In genomic region chr1:200433586-200433985, GRCh38 we compare ENCODE assay signal across 29 cellular contexts.
"Had no signal": no experiment of that assay in that cellular context is flagged by ENCODE, and none has a peak within 500 bp of the region (broad histone marks: within the 10 kb centered on the region; RNA-seq: fewer than 3 reads in every experiment).

No MANE protein-coding gene starts in this region.

- H2AFZ ChIP-seq: neural progenitor cell, parathyroid adenoma had no signal

- DNase-seq: natural killer cell; occipital lobe; ovary; posterior cingulate gyrus; psoas muscle; right cardiac atrium; right lobe of liver; sigmoid colon; small intestine; stimulated activated CD4-positive, alpha-beta T cell treated with anti-CD3 and anti-CD28 coated beads, Interleukin-15, amount 100 ng/mL, for 24 hours; stimulated activated CD4-positive, alpha-beta T cell treated with anti-CD3 and anti-CD28 coated beads, Interleukin-2, amount 100 ng/mL, for 24 hours; stimulated activated CD4-positive, alpha-beta T cell treated with anti-CD3 and anti-CD28 coated beads, Interleukin-2, amount 100 ng/mL, for 48 hours; stimulated activated CD4-positive, alpha-beta T cell treated with anti-CD3 and anti-CD28 coated beads, Interleukin-4, amount 100 ng/mL, for 24 hours; stimulated activated naive CD4-positive, alpha-beta T cell; stimulated activated naive CD8-positive, alpha-beta T cell treated with anti-CD3 and anti-CD28 coated beads, Interleukin-15, amount 100 ng/mL, for 72 hours; stimulated activated naive CD8-positive, alpha-beta T cell treated with anti-CD3 and anti-CD28 coated beads, Interleukin-15, Interleukin-2, amounts not matched to agents 100 U/mL and 50 U/mL, for 24 hours; substantia nigra; testis; tibial artery; transverse colon; upper lobe of right lung; uterus had no signal

- H3K27ac Mint-ChIP-seq: natural killer cell; nephron; neural progenitor cell; progenitor cell of endocrine pancreas; stimulated activated memory B cell treated with anti-CD40 and anti-IgM and Interleukin-4, amounts not matched to agents 10 μg/mL and 1 μg/mL and 100 μg/mL, for 72 hours; stimulated activated naive CD8-positive, alpha-beta T cell treated with anti-CD3 and anti-CD28 coated beads, Interleukin-15, amount 100 ng/mL, for 72 hours; type B pancreatic cell had no signal

- H3K4me3 Mint-ChIP-seq: natural killer cell; nephron; neural progenitor cell; stimulated activated memory B cell treated with anti-CD40 and anti-IgM and Interleukin-4, amounts not matched to agents 10 μg/mL and 1 μg/mL and 100 μg/mL, for 72 hours; stimulated activated naive CD8-positive, alpha-beta T cell treated with anti-CD3 and anti-CD28 coated beads, Interleukin-15, amount 100 ng/mL, for 72 hours; type B pancreatic cell had no signal

- H3K27ac ChIP-seq: neural progenitor cell, ovary, parathyroid adenoma, psoas muscle, right lobe of liver, sigmoid colon, suprapubic skin, testis, tibial artery, transverse colon, upper lobe of right lung, uterus had no signal

- H3K4me1 ChIP-seq: neural progenitor cell, parathyroid adenoma, psoas muscle, uterus had no signal

- H3K4me3 ChIP-seq: neural progenitor cell, ovary, psoas muscle, right lobe of liver, sigmoid colon, suprapubic skin, testis, tibial artery, transverse colon, upper lobe of right lung, uterus had no signal

- H3K9me3 Mint-ChIP-seq: natural killer cell; neural progenitor cell; stimulated activated memory B cell treated with anti-CD40 and anti-IgM and Interleukin-4, amounts not matched to agents 10 μg/mL and 1 μg/mL and 100 μg/mL, for 72 hours; stimulated activated naive CD8-positive, alpha-beta T cell treated with anti-CD3 and anti-CD28 coated beads, Interleukin-15, amount 100 ng/mL, for 72 hours; type B pancreatic cell had no signal

- H3K27me3 ChIP-seq: neural progenitor cell, ovary, right lobe of liver, sigmoid colon, suprapubic skin, testis, tibial artery, transverse colon, upper lobe of right lung, uterus had no signal

- H3K36me3 Mint-ChIP-seq: natural killer cell; neural progenitor cell; stimulated activated memory B cell treated with anti-CD40 and anti-IgM and Interleukin-4, amounts not matched to agents 10 μg/mL and 1 μg/mL and 100 μg/mL, for 72 hours; type B pancreatic cell had no signal

- H3K79me2 ChIP-seq: parathyroid adenoma had no signal

- H3K36me3 ChIP-seq: neural progenitor cell, ovary, right lobe of liver, sigmoid colon, suprapubic skin, tibial artery, transverse colon, upper lobe of right lung, uterus had no signal

- H3K4me1 Mint-ChIP-seq: neural progenitor cell had no signal

- H3K4me2 ChIP-seq: neural progenitor cell had no signal

- H3K27me3 Mint-ChIP-seq: progenitor cell of endocrine pancreas; stimulated activated memory B cell treated with anti-CD40 and anti-IgM and Interleukin-4, amounts not matched to agents 10 μg/mL and 1 μg/mL and 100 μg/mL, for 72 hours; stimulated activated naive CD8-positive, alpha-beta T cell treated with anti-CD3 and anti-CD28 coated beads, Interleukin-15, amount 100 ng/mL, for 72 hours; type B pancreatic cell had no signal

- ATAC-seq: natural killer cell; psoas muscle; right cardiac atrium; right lobe of liver; stimulated activated memory B cell treated with anti-CD40 and anti-IgM and Interleukin-4, amounts not matched to agents 10 μg/mL and 1 μg/mL and 100 μg/mL, for 72 hours; stimulated activated naive CD8-positive, alpha-beta T cell treated with anti-CD3 and anti-CD28 coated beads, Interleukin-15, amount 100 ng/mL, for 72 hours; stimulated activated naive CD8-positive, alpha-beta T cell treated with anti-CD3 and anti-CD28 coated beads, Interleukin-15, Interleukin-2, amounts not matched to agents 100 U/mL and 50 U/mL, for 24 hours; upper lobe of right lung had no signal
